Comparison of ENCODE assay signal across 8 cellular contexts in genomic region chr11:63681208-63682044, GRCh38. TPM values are rescaled to one million over a fixed set of nuclear protein-coding genes. Genes with fewer than 3 reads are reported as not detected.
DNase-seq lines count a peak whose midpoint lies in the region; ATAC-seq and TF ChIP-seq lines count a peak whose summit lies in the region.

A gene with protein sequence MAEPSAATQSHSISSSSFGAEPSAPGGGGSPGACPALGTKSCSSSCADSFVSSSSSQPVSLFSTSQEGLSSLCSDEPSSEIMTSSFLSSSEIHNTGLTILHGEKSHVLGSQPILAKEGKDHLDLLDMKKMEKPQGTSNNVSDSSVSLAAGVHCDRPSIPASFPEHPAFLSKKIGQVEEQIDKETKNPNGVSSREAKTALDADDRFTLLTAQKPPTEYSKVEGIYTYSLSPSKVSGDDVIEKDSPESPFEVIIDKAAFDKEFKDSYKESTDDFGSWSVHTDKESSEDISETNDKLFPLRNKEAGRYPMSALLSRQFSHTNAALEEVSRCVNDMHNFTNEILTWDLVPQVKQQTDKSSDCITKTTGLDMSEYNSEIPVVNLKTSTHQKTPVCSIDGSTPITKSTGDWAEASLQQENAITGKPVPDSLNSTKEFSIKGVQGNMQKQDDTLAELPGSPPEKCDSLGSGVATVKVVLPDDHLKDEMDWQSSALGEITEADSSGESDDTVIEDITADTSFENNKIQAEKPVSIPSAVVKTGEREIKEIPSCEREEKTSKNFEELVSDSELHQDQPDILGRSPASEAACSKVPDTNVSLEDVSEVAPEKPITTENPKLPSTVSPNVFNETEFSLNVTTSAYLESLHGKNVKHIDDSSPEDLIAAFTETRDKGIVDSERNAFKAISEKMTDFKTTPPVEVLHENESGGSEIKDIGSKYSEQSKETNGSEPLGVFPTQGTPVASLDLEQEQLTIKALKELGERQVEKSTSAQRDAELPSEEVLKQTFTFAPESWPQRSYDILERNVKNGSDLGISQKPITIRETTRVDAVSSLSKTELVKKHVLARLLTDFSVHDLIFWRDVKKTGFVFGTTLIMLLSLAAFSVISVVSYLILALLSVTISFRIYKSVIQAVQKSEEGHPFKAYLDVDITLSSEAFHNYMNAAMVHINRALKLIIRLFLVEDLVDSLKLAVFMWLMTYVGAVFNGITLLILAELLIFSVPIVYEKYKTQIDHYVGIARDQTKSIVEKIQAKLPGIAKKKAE (plus strand): TSS chr11:63681500. CDS start chr11:63681637, 137 bp downstream.

- H3K36me3 ChIP-seq in left lung = no peaks in the 10 kb centered on the region

- ATAC-seq in GM19372 (IDR thresholded peaks at IDR 0.05; ENCODE audit: low read depth, unreplicated experiment) = peak; percentile 89
- ATAC-seq in HG03558 (IDR thresholded peaks at IDR 0.05; ENCODE audit: extremely low read depth, unreplicated experiment) = peak; percentile 71
- ATAC-seq in left lung = peak; percentile 95

- intact Hi-C loops in dendritic cell treated with granulocyte-macrophage colony-stimulating factor and Interleukin-4, amounts not matched to agents 40 ng/mL and 50 ng/mL, for 4 days (cut with micrococcal nuclease) = loop anchor here (1.0 kb wide), 1 partner anchor 10 kb away; the partner anchor contains the start of gene ATL3
- intact Hi-C loops in left lung (cut with DNase I) = no loop called here

- H3K27ac Mint-ChIP-seq in dendritic cell treated with granulocyte-macrophage colony-stimulating factor and Interleukin-4, amounts not matched to agents 40 ng/mL and 50 ng/mL, for 4 days = peak within 1 kb of the TSS; percentile 94

- H3K27ac ChIP-seq in left lung = peak within 1 kb of the TSS; percentile 97 to 99

- H3K4me1 Mint-ChIP-seq in dendritic cell treated with granulocyte-macrophage colony-stimulating factor and Interleukin-4, amounts not matched to agents 40 ng/mL and 50 ng/mL, for 4 days (ENCODE audit: low read depth) = peaks cover 31% of the 10 kb centered on the region

- no peaks in the 10 kb centered on the region for H3K9me3 ChIP-seq in left lung

- no peaks in the 10 kb centered on the region for H3K27me3 ChIP-seq in left lung

- peak within 1 kb of the TSS; percentile 94 for H3K4me3 Mint-ChIP-seq in dendritic cell treated with granulocyte-macrophage colony-stimulating factor and Interleukin-4, amounts not matched to agents 40 ng/mL and 50 ng/mL, for 4 days

- peaks cover 9 to 47% of the 10 kb centered on the region in 2 donors for H3K4me1 ChIP-seq in left lung

- no peak for TF ChIP-seq CTCF in left lung (IDR thresholded peaks at IDR 0.05)

- peak; percentile 83 to 99 (median 96) for DNase-seq in C1 segment of cervical spinal cord (lab: John Stamatoyannopoulos, UW)
- DNase-seq in NCI-H748 treated with DMSO at 0.1 percent for 48 hours (lab: John Stamatoyannopoulos, UW) = peak; percentile 90
- DNase-seq in activated CD4-positive, alpha-beta T cell treated with anti-CD3 and anti-CD28 coated beads, Interleukin-2, amount 50 U/mL, for 24 hours (ENCODE audit: low read depth in 1 of 2, low spot score in 1 of 2) = peak; percentile 93 to 95
- peak; percentile 98 to 100 for DNase-seq in left lung
- DNase-seq in stimulated activated CD4-positive, alpha-beta T cell treated with anti-CD3 and anti-CD28 coated beads, Interleukin-2, amount 100 ng/mL, for 48 hours = peak; percentile 97 to 98

- H3K4me3 ChIP-seq in left lung = peak within 1 kb of the TSS; percentile 84 to 92

- no peaks in the 10 kb centered on the region for H3K9me3 Mint-ChIP-seq in dendritic cell treated with granulocyte-macrophage colony-stimulating factor and Interleukin-4, amounts not matched to agents 40 ng/mL and 50 ng/mL, for 4 days

- peaks cover 11% of the 10 kb centered on the region for H3K36me3 Mint-ChIP-seq in dendritic cell treated with granulocyte-macrophage colony-stimulating factor and Interleukin-4, amounts not matched to agents 40 ng/mL and 50 ng/mL, for 4 days (ENCODE audit: low read depth)

- H3K27me3 Mint-ChIP-seq in dendritic cell treated with granulocyte-macrophage colony-stimulating factor and Interleukin-4, amounts not matched to agents 40 ng/mL and 50 ng/mL, for 4 days = no peaks in the 10 kb centered on the region

RNA-seq across cellular contexts. Expression of the gene that starts here (rescaled TPM):
- 100 to 1,000 TPM; 121 to 145 TPM for total RNA-seq in left lung

Comparison
In these comparisons a context has a peak if more than half of its experiments do, and no peak if none do; other contexts are left out.
1. Peak in every context shown above with its lines: DNase-seq, ATAC-seq, H3K4me3 ChIP-seq and H3K27ac ChIP-seq.